Comparison of ENCODE assay signal across 8 cellular contexts in the genomic region with DNA sequence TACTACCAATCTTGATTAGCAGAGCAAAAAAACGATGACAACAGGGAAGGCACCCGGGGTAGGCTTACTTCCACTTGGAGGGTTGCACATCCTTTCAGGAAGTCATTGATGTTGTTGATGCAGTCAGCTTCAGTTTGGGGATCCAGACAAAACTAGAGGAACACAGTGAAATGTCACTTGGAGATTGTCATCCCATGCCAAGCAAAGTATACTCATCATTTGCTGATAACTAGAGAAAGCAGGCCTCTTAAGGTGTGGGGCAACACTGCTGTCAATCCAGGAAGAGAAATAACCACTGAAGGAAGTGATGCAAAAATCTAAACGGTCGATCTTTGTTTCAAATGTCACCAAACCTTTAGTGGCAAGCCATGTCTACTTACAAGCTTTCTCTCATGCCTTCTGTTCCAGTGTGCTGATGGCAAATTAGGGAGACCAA. TPM values are rescaled to one million over a fixed set of nuclear protein-coding genes. Genes with fewer than 3 reads are reported as not detected.
DNase-seq lines count a peak whose midpoint lies in the region; ATAC-seq and TF ChIP-seq lines count a peak whose summit lies in the region.

No MANE protein-coding gene starts in this region.

- ATAC-seq in GM21786 (IDR thresholded peaks at IDR 0.05; ENCODE audit: unreplicated experiment) = peak; percentile 42
- ATAC-seq in mucosa of descending colon = peak; percentile 51
- no peak for ATAC-seq in GM21526 (IDR thresholded peaks at IDR 0.05; ENCODE audit: low FRiP score, unreplicated experiment)
- no peak for ATAC-seq in GM21423 (IDR thresholded peaks at IDR 0.05; ENCODE audit: unreplicated experiment)

- no peak overlapping the region for H3K9ac ChIP-seq in SK-N-MC (ENCODE audit: insufficient read length)

- TF ChIP-seq CTCF in mucosa of descending colon (IDR thresholded peaks at IDR 0.05) = no peak

- DNase-seq in ELR (ENCODE audit: low read depth) (peak; percentile 3), SK-N-MC (ENCODE audit: low read depth, low spot score) (no peak), mucosa of descending colon (no peak), OCI-M2 (lab: John Stamatoyannopoulos, UW; ENCODE audit: unreplicated experiment) (no peak), inferior parietal cortex (ENCODE audit: extremely low spot score) (no peak)

- intact Hi-C loops in mucosa of descending colon (cut with DNase I, micrococcal nuclease) = no loop called here

- no peaks in the 10 kb centered on the region for H3K36me3 ChIP-seq in SK-N-MC (ENCODE audit: insufficient read depth, low read length)
- H3K36me3 ChIP-seq in mucosa of descending colon (ENCODE audit: low read depth) = no peaks in the 10 kb centered on the region

- H3K9me3 ChIP-seq in SK-N-MC (ENCODE audit: low read depth, low read length) (no peaks in the 10 kb centered on the region), mucosa of descending colon (no peaks in the 10 kb centered on the region)

- H3K4me3 ChIP-seq in SK-N-MC = peak overlapping the region; percentile 71
- H3K4me3 ChIP-seq in mucosa of descending colon = no peak overlapping the region

- no peaks in the 10 kb centered on the region for H3K4me1 ChIP-seq in mucosa of descending colon (ENCODE audit: low read depth)

- H3K27ac ChIP-seq in SK-N-MC = peak overlapping the region; percentile 28; the same call in 1 of the 2 replicates

RNA-seq across cellular contexts. Expression of gene ARHGEF6, which starts 1.4 kb away (rescaled TPM):
- total RNA-seq in mucosa of descending colon = 10 to 100 TPM in 1 of 3 donors, 1 to 10 TPM in 2; 2.8 to 17.2 (median 6.6) TPM

Comparison
In these comparisons a context has a peak if more than half of its experiments do, and no peak if none do; other contexts are left out.
1. ATAC-seq: peak in GM21786 (single experiment) and mucosa of descending colon (single experiment); none in GM21526 (single experiment) and GM21423 (single experiment).